In genomic region chr10:70750156-70750703, GRCh38 we compare ENCODE assay signal across 18 cellular contexts. TPM values are rescaled to one million over a fixed set of nuclear protein-coding genes. Genes with fewer than 3 reads are reported as not detected.
DNase-seq lines count a peak whose midpoint lies in the region; ATAC-seq, FAIRE-seq and TF ChIP-seq lines count a peak whose summit lies in the region.
"Had no signal": no experiment of that assay in that cellular context is flagged by ENCODE, and none has a peak within 500 bp of the region (broad histone marks: within the 10 kb centered on the region; RNA-seq: fewer than 3 reads in every experiment).

No MANE protein-coding gene starts in this region.

- peaks cover 22% of the 10 kb centered on the region for H3K4me1 Mint-ChIP-seq in chondrocyte (ENCODE audit: low read depth)
- H3K4me1 Mint-ChIP-seq: CD4-positive, alpha-beta memory T cell had no signal

- H3K27me3 ChIP-seq in osteoblast (ENCODE audit: insufficient read depth, low read length) (no peaks in the 10 kb centered on the region), colonic mucosa (no peaks in the 10 kb centered on the region)
- no peaks in the 10 kb centered on the region for H3K27me3 ChIP-seq in effector memory CD4-positive, alpha-beta T cell (replicated peaks; ENCODE audit: control insufficient read depth, insufficient read depth, low read length, poor library complexity, severe bottlenecking)
- H3K27me3 ChIP-seq: BE2C had no signal

- no peak overlapping the region for H2AFZ ChIP-seq in osteoblast (ENCODE audit: low read length)

- no peak overlapping the region for H3K4me2 ChIP-seq in osteoblast (ENCODE audit: insufficient read depth, low read length)
- H3K4me2 ChIP-seq: A549 had no signal

- no peaks in the 10 kb centered on the region for H3K36me3 ChIP-seq in osteoblast (ENCODE audit: insufficient read depth, low read length)
- H3K36me3 ChIP-seq in effector memory CD4-positive, alpha-beta T cell (ENCODE audit: control insufficient read depth, insufficient read depth, low read length) = no peaks in the 10 kb centered on the region
- no peaks in the 10 kb centered on the region for H3K36me3 ChIP-seq in colonic mucosa
- H3K36me3 ChIP-seq: BE2C had no signal

- DNase-seq in chondrocyte (ENCODE audit: low spot score) = peak; percentile 17
- peak; percentile 62 for DNase-seq in osteoblast (ENCODE audit: insufficient read length, low spot score, missing footprints)
- DNase-seq in urothelium cell line (ENCODE audit: low spot score) = no peak
- no peak for DNase-seq in effector memory CD4-positive, alpha-beta T cell
- no peak for DNase-seq in colonic mucosa
- DNase-seq: BE2C; CD4-positive, alpha-beta memory T cell; DMS79 had no signal

- H3K4me1 ChIP-seq in osteoblast (ENCODE audit: insufficient read depth, low read length) (peaks cover 12% of the 10 kb centered on the region), colonic mucosa (no peaks in the 10 kb centered on the region)
- no peaks in the 10 kb centered on the region for H3K4me1 ChIP-seq in effector memory CD4-positive, alpha-beta T cell (ENCODE audit: control insufficient read depth, insufficient read depth, low read length, poor library complexity, severe bottlenecking)
- H3K4me1 ChIP-seq: A549, BE2C had no signal

- no peak for TF ChIP-seq CTCF in chondrocyte (IDR thresholded peaks at IDR 0.05)
- TF ChIP-seq CTCF in osteoblast (IDR thresholded peaks at IDR 0.05; ENCODE audit: extremely low read depth, low read depth, low read length) = no peak
- no peak for TF ChIP-seq CTCF in colonic mucosa (IDR thresholded peaks at IDR 0.05)

- no peak overlapping the region for H3K4me3 Mint-ChIP-seq in chondrocyte (ENCODE audit: unreplicated experiment)
- H3K4me3 Mint-ChIP-seq: CD4-positive, alpha-beta memory T cell had no signal

- no peak for TF ChIP-seq RAD21 in Ishikawa (IDR thresholded peaks at IDR 0.05; ENCODE audit: low read depth)

- peaks cover 3% of the 10 kb centered on the region for H3K9me3 Mint-ChIP-seq in chondrocyte (ENCODE audit: low read depth)

- intact Hi-C loops in colonic mucosa (cut with DNase I) = loop anchor here (10.0 kb wide), 1 partner anchor 135 kb away; no protein-coding TSS in a partner anchor

- H3K9me3 ChIP-seq in osteoblast (ENCODE audit: low read depth, low read length) = peaks cover 2% of the 10 kb centered on the region
- no peaks in the 10 kb centered on the region for H3K9me3 ChIP-seq in effector memory CD4-positive, alpha-beta T cell (ENCODE audit: control insufficient read depth, low read length)
- H3K9me3 ChIP-seq in colonic mucosa = no peaks in the 10 kb centered on the region
- H3K9me3 ChIP-seq: A549, BE2C had no signal

- no peak for TF ChIP-seq EP300 in Ishikawa (IDR thresholded peaks at IDR 0.05; ENCODE audit: borderline replicate concordance)

- H3K9ac ChIP-seq in colonic mucosa (ENCODE audit: low read depth in 2 of 2, low read length in 2 of 2) = no peak overlapping the region

- no peak for ATAC-seq in HG03025 (IDR thresholded peaks at IDR 0.05; ENCODE audit: low FRiP score, unreplicated experiment)
- ATAC-seq: A549, GM12878, HCT116 had no signal

- no peak overlapping the region for H3K4me3 ChIP-seq in osteoblast (ENCODE audit: insufficient read depth, low read length)
- no peak overlapping the region for H3K4me3 ChIP-seq in effector memory CD4-positive, alpha-beta T cell (ENCODE audit: insufficient read depth, low read depth, low read length, poor library complexity, severe bottlenecking)
- no peak overlapping the region for H3K4me3 ChIP-seq in colonic mucosa
- H3K4me3 ChIP-seq: A549, GM12878 had no signal

- H3K27ac ChIP-seq in osteoblast (ENCODE audit: low read depth, low read length) = no peak overlapping the region
- H3K27ac ChIP-seq in effector memory CD4-positive, alpha-beta T cell (ENCODE audit: insufficient read depth, low read length, poor library complexity, severe bottlenecking) = no peak overlapping the region
- H3K27ac ChIP-seq in colonic mucosa = no peak overlapping the region
- H3K27ac ChIP-seq: A549, C4-2B had no signal

- peak; percentile 86 for FAIRE-seq in urothelium cell line (lab: Jason Lieb, UNC)
- FAIRE-seq: A549, GM12878, GM18507, H54 had no signal

- no peaks in the 10 kb centered on the region for H4K20me1 ChIP-seq in osteoblast (ENCODE audit: insufficient read depth, low read length)

- H3K27ac Mint-ChIP-seq in chondrocyte (ENCODE audit: unreplicated experiment) = no peak overlapping the region
- H3K27ac Mint-ChIP-seq: CD4-positive, alpha-beta memory T cell had no signal

- H3K79me2 ChIP-seq in osteoblast (ENCODE audit: insufficient read depth, low read length) = no peaks in the 10 kb centered on the region

- H3K36me3 Mint-ChIP-seq in chondrocyte (ENCODE audit: low read depth) = peaks cover 4% of the 10 kb centered on the region
- H3K36me3 Mint-ChIP-seq: CD4-positive, alpha-beta memory T cell had no signal

- no peaks in the 10 kb centered on the region for H3K27me3 Mint-ChIP-seq in chondrocyte (ENCODE audit: low read depth)

TF ChIP-seq in Ishikawa, 13 proteins besides CTCF, POLR2A, EP300 and RAD21:
- TF ChIP-seq NFIC (IDR thresholded peaks at IDR 0.05) (no peak), FOXM1 (IDR thresholded peaks at IDR 0.05; ENCODE audit: borderline replicate concordance, low read depth) (no peak), USF1 (IDR thresholded peaks at IDR 0.05) (no peak), CREB1 (IDR thresholded peaks at IDR 0.05; ENCODE audit: low read depth) (no peak), YY1 (IDR thresholded peaks at IDR 0.05; ENCODE audit: low read depth) (no peak), REST (IDR thresholded peaks at IDR 0.05; ENCODE audit: low read depth) (peak; percentile 52; the same call in 1 of the 2 replicates), CEBPB (IDR thresholded peaks at IDR 0.05) (no peak)

RNA-seq across cellular contexts. Expression of gene TBATA, which starts 34.9 kb away (rescaled TPM):
- total RNA-seq in chondrocyte (not detected in 3 replicates), osteoblast (not detected in 2 replicates), colonic mucosa (not detected)
- total RNA-seq: CD4-positive, alpha-beta memory T cell; G401; GM12878; HT-29 had no signal

Comparison
In these comparisons a context has a peak if more than half of its experiments do, and no peak if none do; other contexts are left out.
1. DNase-seq: peak in chondrocyte (single experiment) and osteoblast (single experiment); none in urothelium cell line (single experiment), effector memory CD4-positive, alpha-beta T cell (0 of 3) and colonic mucosa (single experiment).